In genomic region chr6:151276112-151276745, GRCh38 we compare ENCODE assay signal across 13 cellular contexts. TPM values are rescaled to one million over a fixed set of nuclear protein-coding genes. Genes with fewer than 3 reads are reported as not detected.
A peak's percentile ranks its signal among the peaks of the same experiment; 100 is the strongest.
DNase-seq lines count a peak whose midpoint lies in the region; ATAC-seq, FAIRE-seq and TF ChIP-seq lines count a peak whose summit lies in the region.
"Had no signal": no experiment of that assay in that cellular context is flagged by ENCODE, and none has a peak within 500 bp of the region (broad histone marks: within the 10 kb centered on the region; RNA-seq: fewer than 3 reads in every experiment).

No MANE protein-coding gene starts in this region.

- dilution Hi-C loops in IMR-90 (cut with HindIII; ENCODE audit: low sequenced_read_pairs, unreplicated experiment): no loop called here

- H2BK5ac ChIP-seq in IMR-90 (ENCODE audit: low read depth, low read length, poor library complexity, severe bottlenecking): no peak overlapping the region

- no peaks in the 10 kb centered on the region for H3K9me3 ChIP-seq in IMR-90 (ENCODE audit: control insufficient read depth, insufficient read depth, low read length)
- no peaks in the 10 kb centered on the region for H3K9me3 ChIP-seq in thoracic aorta
- H3K9me3 ChIP-seq: suprapubic skin had no signal

- H3K79me1 ChIP-seq in IMR-90 (ENCODE audit: low read depth in 1 of 2, low read length in 2 of 2): peaks cover 4% of the 10 kb centered on the region in 2 experiments; a peak in 2 of 4 replicates

- no peak overlapping the region for H3K4ac ChIP-seq in IMR-90 (ENCODE audit: low read depth, low read length)

- no peaks in the 10 kb centered on the region for H3K9me1 ChIP-seq in IMR-90 (ENCODE audit: insufficient read depth, low read length)

- no peak overlapping the region for H4K5ac ChIP-seq in IMR-90 (ENCODE audit: low read depth, low read length)

- ATAC-seq in IMR-90 (ENCODE audit: low read depth) (peak; percentile 86), thoracic aorta (ENCODE audit: insufficient number of reproducible peaks, low FRiP score, low read depth) (peak; percentile 76), GM19395 (IDR thresholded peaks at IDR 0.05; ENCODE audit: unreplicated experiment) (no peak)
- ATAC-seq: left lobe of liver had no signal

- TF ChIP-seq POLR2A in IMR-90 (IDR thresholded peaks at IDR 0.05; ENCODE audit: low read depth, low read length) (no peak), GM12892 (IDR thresholded peaks at IDR 0.05; ENCODE audit: low read depth, low read length) (no peak)

- peak; percentile 43 for DNase-seq in IMR-90
- peak; percentile 84 for DNase-seq in coronary artery (ENCODE audit: low spot score)
- DNase-seq in iris pigment epithelial cell (ENCODE audit: low read depth): peak; percentile 84
- DNase-seq in thoracic aorta (ENCODE audit: low spot score): no peak
- DNase-seq in LoVo (ENCODE audit: low spot score): no peak
- no peak for DNase-seq in GM12892 (ENCODE audit: insufficient read length)
- DNase-seq: activated CD8-positive, alpha-beta memory T cell treated with anti-CD3 and anti-CD28 coated beads, Interleukin-2, amount 50 U/mL, for 48 hours; stimulated activated CD4-positive, alpha-beta T cell treated with anti-CD3 and anti-CD28 coated beads, Interleukin-15, amount 100 ng/mL, for 24 hours had no signal

- no peak overlapping the region for H2BK15ac ChIP-seq in IMR-90 (ENCODE audit: low read depth, low read length)

- H3K27me3 ChIP-seq in IMR-90 (ENCODE audit: control insufficient read depth, insufficient read depth, low read length) (no peaks in the 10 kb centered on the region), thoracic aorta (replicated peaks; ENCODE audit: insufficient read depth) (no peaks in the 10 kb centered on the region)
- H3K27me3 ChIP-seq: suprapubic skin had no signal

- no peak overlapping the region; the same call in 1 of the 2 replicates for H3K18ac ChIP-seq in IMR-90 (ENCODE audit: low read depth, low read length)

- BruUV-seq in IMR-90 (replicated peaks; lab: Mats Ljungman, UMichigan): no TSS peak

- no peak for TF ChIP-seq RAD21 in IMR-90 (IDR thresholded peaks at IDR 0.05; ENCODE audit: low read length)

- FAIRE-seq in GM12892 (lab: Jason Lieb, UNC): no peak
- FAIRE-seq: colon, GM19239 had no signal

- POLR2A ChIA-PET in IMR-90 (lab: Charles Lee; ENCODE audit: unreplicated experiment): interaction anchor here (0.6 kb wide), 1 partner anchor 30 kb away, joined by 3 read pairs; no protein-coding TSS in a partner anchor

- H3K4me1 ChIP-seq in IMR-90 (ENCODE audit: control insufficient read depth, insufficient read depth, low read length) (no peaks in the 10 kb centered on the region), thoracic aorta (ENCODE audit: control insufficient read depth in 1 of 2, low read depth in 2 of 2) (peaks cover 0 to 13% of the 10 kb centered on the region in 2 donors)
- H3K4me1 ChIP-seq: suprapubic skin had no signal

- H3K14ac ChIP-seq in IMR-90 (replicated peaks; ENCODE audit: low read depth, low read length): no peak overlapping the region

- H3K9ac ChIP-seq in IMR-90 (ENCODE audit: low read depth, low read length): no peak overlapping the region

- no peak overlapping the region for H2BK20ac ChIP-seq in IMR-90 (ENCODE audit: low read depth, low read length)

- no peak overlapping the region for H2AK5ac ChIP-seq in IMR-90 (ENCODE audit: low read depth, low read length)

- H4K91ac ChIP-seq in IMR-90 (ENCODE audit: insufficient read depth, low read depth, low read length): no peak overlapping the region

- no peak overlapping the region for H4K8ac ChIP-seq in IMR-90 (ENCODE audit: low read depth in 2 of 2, low read length in 2 of 2)

- H2AFZ ChIP-seq in IMR-90 (replicated peaks; ENCODE audit: low read length, poor library complexity): no peak overlapping the region

- no peak overlapping the region for H3K4me3 ChIP-seq in IMR-90 (ENCODE audit: insufficient read depth, low read depth, low read length)
- H3K4me3 ChIP-seq in coronary artery: peak overlapping the region; percentile 1
- no peak overlapping the region for H3K4me3 ChIP-seq in thoracic aorta
- H3K4me3 ChIP-seq: suprapubic skin had no signal

- H3K36me3 ChIP-seq in IMR-90 (ENCODE audit: control insufficient read depth, insufficient read depth, low read length): no peaks in the 10 kb centered on the region; the same call in 1 of the 2 replicates
- no peaks in the 10 kb centered on the region for H3K36me3 ChIP-seq in thoracic aorta
- H3K36me3 ChIP-seq: suprapubic skin had no signal

- H3K27ac ChIP-seq in IMR-90 (ENCODE audit: insufficient read depth, low read length) (no peak overlapping the region), coronary artery (peak overlapping the region in 1 of 2 donors; percentile 18), thoracic aorta (no peak overlapping the region)
- H3K27ac ChIP-seq: suprapubic skin had no signal

- H3K23ac ChIP-seq in IMR-90 (ENCODE audit: low read depth, low read length): no peak overlapping the region

- no peak overlapping the region for H3K4me2 ChIP-seq in IMR-90 (ENCODE audit: low read depth, low read length)

- no peak overlapping the region for H2BK120ac ChIP-seq in IMR-90 (ENCODE audit: low read depth, low read length)

- no peaks in the 10 kb centered on the region for H4K20me1 ChIP-seq in IMR-90 (ENCODE audit: insufficient read depth, low read length)

- intact Hi-C loops in IMR-90 (cut with micrococcal nuclease): no loop called here

- no peak overlapping the region for H2AK9ac ChIP-seq in IMR-90 (replicated peaks; ENCODE audit: low read depth, low read length, poor library complexity)

- in situ Hi-C loops in IMR-90 (cut with MboI; ENCODE audit: low sequenced_read_pairs): no loop called here

- CTCF ChIA-PET in IMR-90 (lab: Yijun Ruan, JAX): interaction anchor here (0.8 kb wide), 1 partner anchor 49 kb away, joined by 3 read pairs; no protein-coding TSS in a partner anchor

- H3K56ac ChIP-seq in IMR-90 (ENCODE audit: extremely low read depth, insufficient read depth, low read length): no peak overlapping the region

- TF ChIP-seq CTCF in IMR-90 (conservative IDR thresholded peaks at IDR 0.05; ENCODE audit: low read depth, low read length) (no peak), coronary artery (IDR thresholded peaks at IDR 0.05) (no peak), thoracic aorta (IDR thresholded peaks at IDR 0.05) (no peak)

- 40% methylated on average over 1 of the region's 4 CpGs; no CpG with 5 or more reads in 1 of the 2 experiments for WGBS in IMR-90 (ENCODE audit: extremely low coverage in 2 of 2, insufficient read length in 1 of 2), 2 experiments

TF ChIP-seq in IMR-90, 13 proteins besides CTCF, POLR2A, EP300 and RAD21:
- no peak for TF ChIP-seq SMC3 (IDR thresholded peaks at IDR 0.05; ENCODE audit: low read depth, low read length)
- TF ChIP-seq CEBPB (IDR thresholded peaks at IDR 0.05; ENCODE audit: low read depth, low read length): peak; percentile 56; the same call in 1 of the 2 replicates

RNA-seq across cellular contexts. Expression of gene AKAP12, which starts 36.5 kb away (rescaled TPM):
- 118 and 176 TPM in 2 replicates for total RNA-seq in IMR-90 (2012; rRNA removed)
- polyA plus RNA-seq in IMR-90 (2012; rRNA removed): 50.0 and 56.0 TPM in 2 replicates
- 15.6 and 18.9 TPM in 2 replicates for polyA plus RNA-seq in IMR-90 (2012; cell fraction: cytosol; rRNA removed)
- 14.3 and 102 TPM in 2 replicates for polyA plus RNA-seq in IMR-90 (2012; cell fraction: nucleus; rRNA removed; ENCODE audit: low replicate concordance)
- 100 to 1,000 TPM; 102 to 167 TPM for total RNA-seq in thoracic aorta
- polyA plus RNA-seq in GM12892 (2012; ENCODE audit: missing spikeins): 0.04 TPM

Comparison
In these comparisons a context has a peak if more than half of its experiments do, and no peak if none do; other contexts are left out.
1. DNase-seq: peak in IMR-90 (single experiment), coronary artery (single experiment) and iris pigment epithelial cell (single experiment); none in thoracic aorta (single experiment), LoVo (single experiment) and GM12892 (single experiment).